ENCODE assay signal across 2 cellular contexts in the genomic region with DNA sequence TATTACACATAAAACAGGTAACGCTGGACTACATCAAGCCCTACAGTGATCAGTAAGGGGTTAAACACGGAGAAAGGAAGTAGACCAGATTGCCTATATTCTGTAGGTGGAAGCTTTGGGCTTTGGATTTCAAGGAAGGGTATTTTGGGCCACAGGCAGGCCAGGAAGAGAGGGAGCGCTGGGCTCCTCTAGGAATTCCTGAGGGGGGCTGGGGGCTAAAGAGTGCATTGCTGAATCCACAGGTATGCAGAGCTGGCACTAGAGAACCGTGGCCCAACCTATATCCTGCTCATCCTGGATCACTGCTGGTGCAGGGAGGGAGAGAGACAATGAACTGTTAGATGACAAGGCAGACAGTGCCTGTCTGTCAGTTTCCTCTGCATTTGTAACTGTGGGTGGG.
TF ChIP-seq lines count a peak whose summit lies in the region.

No MANE protein-coding gene starts in this region.

TF ChIP-seq in IMR-90, 13 proteins besides CTCF, POLR2A, EP300 and RAD21:
- TF ChIP-seq BHLHE40 (IDR thresholded peaks at IDR 0.05; ENCODE audit: low read depth, low read length) (no peak), CHD1 (IDR thresholded peaks at IDR 0.05; ENCODE audit: low read depth, low read length) (no peak), RCOR1 (IDR thresholded peaks at IDR 0.05; ENCODE audit: insufficient replicate concordance, low read length) (no peak), MAZ (IDR thresholded peaks at IDR 0.05; ENCODE audit: borderline replicate concordance, low read depth, low read length) (no peak), MXI1 (IDR thresholded peaks at IDR 0.05; ENCODE audit: borderline replicate concordance, low read depth, low read length) (no peak), SMC3 (IDR thresholded peaks at IDR 0.05; ENCODE audit: low read depth, low read length) (no peak), MAFK (IDR thresholded peaks at IDR 0.05; ENCODE audit: low read depth, low read length) (no peak), RFX5 (IDR thresholded peaks at IDR 0.05; ENCODE audit: low read depth, low read length) (no peak), NFE2L2 (IDR thresholded peaks at IDR 0.05; ENCODE audit: low read depth, low read length) (no peak), CEBPB (IDR thresholded peaks at IDR 0.05; ENCODE audit: low read depth, low read length) (no peak), USF2 (IDR thresholded peaks at IDR 0.05; ENCODE audit: low read depth, low read length) (no peak), FOS (IDR thresholded peaks at IDR 0.05; ENCODE audit: low read depth, low read length) (no peak)
- TF ChIP-seq, protein P1, sequence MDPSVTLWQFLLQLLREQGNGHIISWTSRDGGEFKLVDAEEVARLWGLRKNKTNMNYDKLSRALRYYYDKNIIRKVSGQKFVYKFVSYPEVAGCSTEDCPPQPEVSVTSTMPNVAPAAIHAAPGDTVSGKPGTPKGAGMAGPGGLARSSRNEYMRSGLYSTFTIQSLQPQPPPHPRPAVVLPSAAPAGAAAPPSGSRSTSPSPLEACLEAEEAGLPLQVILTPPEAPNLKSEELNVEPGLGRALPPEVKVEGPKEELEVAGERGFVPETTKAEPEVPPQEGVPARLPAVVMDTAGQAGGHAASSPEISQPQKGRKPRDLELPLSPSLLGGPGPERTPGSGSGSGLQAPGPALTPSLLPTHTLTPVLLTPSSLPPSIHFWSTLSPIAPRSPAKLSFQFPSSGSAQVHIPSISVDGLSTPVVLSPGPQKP (IDR thresholded peaks at IDR 0.05; ENCODE audit: borderline replicate concordance, low read depth, low read length): no peak

TF ChIP-seq in H1, 55 proteins besides CTCF, POLR2A, EP300 and RAD21:
- TF ChIP-seq HDAC2 (IDR thresholded peaks at IDR 0.05; ENCODE audit: borderline replicate concordance in 1 of 2, low read depth in 2 of 2, low read length in 2 of 2) (0 out of 4 replicates have a peak, but pooled peaks of 1 of the 2 experiments have one; percentile 22), ASH2L (IDR thresholded peaks at IDR 0.05; ENCODE audit: low read length) (no peak), TEAD4 (IDR thresholded peaks at IDR 0.05; ENCODE audit: low read depth, low read length) (peak; percentile 87), CBX5 (IDR thresholded peaks at IDR 0.05; ENCODE audit: low read depth, low read length) (no peak), BACH1 (IDR thresholded peaks at IDR 0.05; ENCODE audit: low read length) (no peak), CEBPB (IDR thresholded peaks at IDR 0.05; ENCODE audit: low read depth, low read length) (no peak), RBBP5 (IDR thresholded peaks at IDR 0.05; ENCODE audit: borderline replicate concordance, low read depth, low read length) (no peak)
TF ChIP-seq in H1: peak in this region for 2.
